In the genomic region with DNA sequence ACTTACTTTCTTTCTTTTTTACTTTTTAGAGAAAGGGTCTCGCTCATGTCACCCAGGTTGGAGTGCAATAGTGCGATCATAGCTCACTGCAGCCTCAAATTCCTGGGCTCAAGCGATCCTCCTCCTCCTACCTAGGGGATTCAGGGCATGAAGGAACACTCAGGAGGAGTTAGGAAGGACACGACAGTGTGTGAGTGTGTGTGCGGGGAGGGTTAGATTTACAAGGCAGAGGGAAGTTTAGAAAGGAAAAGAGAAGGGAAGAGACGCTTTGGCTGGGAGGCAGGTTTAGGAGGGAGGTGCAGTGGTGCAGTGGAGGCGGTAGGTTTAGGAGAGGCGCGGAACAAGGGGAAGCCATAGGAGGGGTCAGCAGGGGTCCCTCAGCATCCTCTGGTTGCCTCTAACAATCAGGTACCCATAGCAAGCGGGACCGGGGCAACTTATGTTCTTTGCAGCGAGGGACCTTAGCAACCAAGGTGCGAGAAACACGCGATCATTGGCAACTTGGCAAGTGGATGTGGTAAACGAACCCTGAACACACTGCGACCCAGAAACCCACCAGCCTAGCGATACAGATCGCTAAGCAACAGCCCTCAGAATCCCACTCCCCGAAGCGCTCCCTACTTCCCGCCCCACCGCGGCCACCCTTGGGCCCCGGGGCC, we compare ENCODE assay signal across 9 cellular contexts. TPM values are rescaled to one million over a fixed set of nuclear protein-coding genes. Genes with fewer than 3 reads are reported as not detected.
DNase-seq lines count a peak whose midpoint lies in the region; ATAC-seq and TF ChIP-seq lines count a peak whose summit lies in the region.
"Had no signal": no experiment of that assay in that cellular context is flagged by ENCODE, and none has a peak within 500 bp of the region (broad histone marks: within the 10 kb centered on the region; RNA-seq: fewer than 3 reads in every experiment).

No MANE protein-coding gene starts in this region.

- H3K27ac ChIP-seq in left ventricle myocardium inferior (replicated peaks): peak overlapping the region; percentile 92

- H3K27ac Mint-ChIP-seq in stimulated activated naive CD8-positive, alpha-beta T cell treated with anti-CD3 and anti-CD28 coated beads, Interleukin-15, Interleukin-2, amounts not matched to agents 100 ng/mL and 50 ng/mL, for 24 hours: peak overlapping the region; percentile 94
- H3K27ac Mint-ChIP-seq in activated CD8-positive, alpha-beta T cell treated with anti-CD3 and anti-CD28 coated beads, Interleukin-2, amount 10 ng/mL, durations not matched to agents 7 days and 5 days: peak overlapping the region; percentile 95

- H3K9me3 ChIP-seq in left ventricle myocardium inferior (replicated peaks): no peaks in the 10 kb centered on the region

- no peak for ATAC-seq in stimulated activated naive CD8-positive, alpha-beta T cell treated with anti-CD3 and anti-CD28 coated beads, Interleukin-15, Interleukin-2, amounts not matched to agents 100 U/mL and 50 U/mL, for 24 hours
- ATAC-seq in activated CD8-positive, alpha-beta T cell treated with anti-CD3 and anti-CD28 coated beads, Interleukin-2, amount 10 ng/mL, durations not matched to agents 7 days and 5 days: no peak
- ATAC-seq in sciatic nerve (peak; percentile 8), GM18861 (IDR thresholded peaks at IDR 0.05; ENCODE audit: unreplicated experiment) (no peak), HG03378 (IDR thresholded peaks at IDR 0.05; ENCODE audit: unreplicated experiment) (no peak)

- peak overlapping the region; percentile 94 for H3K4me3 ChIP-seq in left ventricle myocardium inferior

- H3K4me1 Mint-ChIP-seq in stimulated activated naive CD8-positive, alpha-beta T cell treated with anti-CD3 and anti-CD28 coated beads, Interleukin-15, Interleukin-2, amounts not matched to agents 100 ng/mL and 50 ng/mL, for 24 hours (ENCODE audit: low read depth): peaks cover 39% of the 10 kb centered on the region
- peaks cover 30% of the 10 kb centered on the region for H3K4me1 Mint-ChIP-seq in activated CD8-positive, alpha-beta T cell treated with anti-CD3 and anti-CD28 coated beads, Interleukin-2, amount 10 ng/mL, durations not matched to agents 7 days and 5 days (ENCODE audit: low read depth)

- intact Hi-C loops in left ventricle myocardium inferior (cut with micrococcal nuclease) (no loop called here), sciatic nerve (cut with DNase I) (no loop called here)

- H3K4me1 ChIP-seq in left ventricle myocardium inferior: peaks cover 50% of the 10 kb centered on the region

- no peak for DNase-seq in stimulated activated naive CD8-positive, alpha-beta T cell treated with anti-CD3 and anti-CD28 coated beads, Interleukin-15, Interleukin-2, amounts not matched to agents 100 U/mL and 50 U/mL, for 24 hours
- DNase-seq in activated CD8-positive, alpha-beta T cell treated with anti-CD3 and anti-CD28 coated beads, Interleukin-2, amount 10 ng/mL, durations not matched to agents 7 days and 5 days: peak; percentile 68
- DNase-seq in left ventricle myocardium inferior (no peak), sciatic nerve (ENCODE audit: low spot score) (no peak), GM19238 (ENCODE audit: insufficient read length, low spot score) (no peak)

- H3K9me3 Mint-ChIP-seq in stimulated activated naive CD8-positive, alpha-beta T cell treated with anti-CD3 and anti-CD28 coated beads, Interleukin-15, Interleukin-2, amounts not matched to agents 100 ng/mL and 50 ng/mL, for 24 hours: no peaks in the 10 kb centered on the region
- H3K9me3 Mint-ChIP-seq in activated CD8-positive, alpha-beta T cell treated with anti-CD3 and anti-CD28 coated beads, Interleukin-2, amount 10 ng/mL, durations not matched to agents 7 days and 5 days (ENCODE audit: insufficient read depth): no peaks in the 10 kb centered on the region

- peaks cover 18% of the 10 kb centered on the region for H3K36me3 Mint-ChIP-seq in stimulated activated naive CD8-positive, alpha-beta T cell treated with anti-CD3 and anti-CD28 coated beads, Interleukin-15, Interleukin-2, amounts not matched to agents 100 ng/mL and 50 ng/mL, for 24 hours (ENCODE audit: low read depth)
- peaks cover 11% of the 10 kb centered on the region for H3K36me3 Mint-ChIP-seq in activated CD8-positive, alpha-beta T cell treated with anti-CD3 and anti-CD28 coated beads, Interleukin-2, amount 10 ng/mL, durations not matched to agents 7 days and 5 days (ENCODE audit: low read depth)

- H3K27me3 ChIP-seq in left ventricle myocardium inferior (ENCODE audit: low read depth): no peaks in the 10 kb centered on the region

- POLR2A ChIA-PET in activated CD8-positive, alpha-beta T cell treated with anti-CD3 and anti-CD28 coated beads, Interleukin-2, amount 10 ng/mL, durations not matched to agents 7 days and 5 days (lab: Charles Lee): interaction anchor here (0.6 to 1.2 kb wide), 2 partner anchors 21 to 22 kb away, joined by 3 to 5 read pairs; a partner anchor contains a TSS

- no peaks in the 10 kb centered on the region for H3K36me3 ChIP-seq in left ventricle myocardium inferior

- CTCF ChIA-PET in activated CD8-positive, alpha-beta T cell treated with anti-CD3 and anti-CD28 coated beads, Interleukin-2, amount 10 ng/mL, durations not matched to agents 7 days and 5 days (lab: Charles Lee): interaction anchor here (2.6 kb wide), 1 partner anchor 12 kb away, joined by 7 read pairs; no protein-coding TSS in a partner anchor

- H3K4me3 Mint-ChIP-seq in stimulated activated naive CD8-positive, alpha-beta T cell treated with anti-CD3 and anti-CD28 coated beads, Interleukin-15, Interleukin-2, amounts not matched to agents 100 ng/mL and 50 ng/mL, for 24 hours: peak overlapping the region; percentile 99
- peak overlapping the region; percentile 91 for H3K4me3 Mint-ChIP-seq in activated CD8-positive, alpha-beta T cell treated with anti-CD3 and anti-CD28 coated beads, Interleukin-2, amount 10 ng/mL, durations not matched to agents 7 days and 5 days

- H3K27me3 Mint-ChIP-seq in stimulated activated naive CD8-positive, alpha-beta T cell treated with anti-CD3 and anti-CD28 coated beads, Interleukin-15, Interleukin-2, amounts not matched to agents 100 ng/mL and 50 ng/mL, for 24 hours: no peaks in the 10 kb centered on the region
- H3K27me3 Mint-ChIP-seq in activated CD8-positive, alpha-beta T cell treated with anti-CD3 and anti-CD28 coated beads, Interleukin-2, amount 10 ng/mL, durations not matched to agents 7 days and 5 days (ENCODE audit: low read depth): no peaks in the 10 kb centered on the region

- no peak for TF ChIP-seq CTCF in left ventricle myocardium inferior (IDR thresholded peaks at IDR 0.05; ENCODE audit: borderline replicate concordance)

RNA-seq across cellular contexts. Expression of a gene that starts 0.5 kb away (rescaled TPM):
- total RNA-seq in activated CD8-positive, alpha-beta T cell treated with anti-CD3 and anti-CD28 coated beads, Interleukin-2, amount 10 ng/mL, durations not matched to agents 7 days and 5 days: 10 to 100 TPM; 36.4 to 40.3 TPM
- 99.0 TPM for total RNA-seq in left ventricle myocardium inferior
- total RNA-seq in sciatic nerve: 86.4 TPM

RNA-seq across cellular contexts. Expression of a gene that starts 0.9 kb away (rescaled TPM):
- total RNA-seq in activated CD8-positive, alpha-beta T cell treated with anti-CD3 and anti-CD28 coated beads, Interleukin-2, amount 10 ng/mL, durations not matched to agents 7 days and 5 days: 10 to 100 TPM; 31.9 to 36.6 TPM
- 18.4 TPM for total RNA-seq in left ventricle myocardium inferior
- total RNA-seq in sciatic nerve: 14.6 TPM

RNA-seq across cellular contexts. Expression of a gene that starts 13.1 kb away (rescaled TPM):
- 1 to 10 TPM in 1 of 2 experiments, under 1 TPM in 1; 0.79 to 1.1 TPM for total RNA-seq in activated CD8-positive, alpha-beta T cell treated with anti-CD3 and anti-CD28 coated beads, Interleukin-2, amount 10 ng/mL, durations not matched to agents 7 days and 5 days
- not detected for total RNA-seq in left ventricle myocardium inferior
- total RNA-seq in sciatic nerve: 0.80 TPM
- total RNA-seq: lung microvascular endothelial cell had no signal

RNA-seq across cellular contexts. Expression of a gene that starts 20.8 kb away (rescaled TPM):
- total RNA-seq in activated CD8-positive, alpha-beta T cell treated with anti-CD3 and anti-CD28 coated beads, Interleukin-2, amount 10 ng/mL, durations not matched to agents 7 days and 5 days: 10 to 100 TPM; 58.9 to 63.5 TPM
- total RNA-seq in left ventricle myocardium inferior: 3.7 TPM
- 9.6 TPM for total RNA-seq in sciatic nerve

RNA-seq across cellular contexts. Expression of a gene that starts 31.6 kb away (rescaled TPM):
- 10 to 100 TPM; 36.2 to 36.6 TPM for total RNA-seq in activated CD8-positive, alpha-beta T cell treated with anti-CD3 and anti-CD28 coated beads, Interleukin-2, amount 10 ng/mL, durations not matched to agents 7 days and 5 days
- total RNA-seq in left ventricle myocardium inferior (13.6 TPM), sciatic nerve (17.9 TPM)
